Comparison of ENCODE assay signal across 10 cellular contexts in genomic region chr14:71150737-71151136, GRCh38.
"Had no signal": no experiment of that assay in that cellular context is flagged by ENCODE, and none has a peak within 500 bp of the region (broad histone marks: within the 10 kb centered on the region; RNA-seq: fewer than 3 reads in every experiment).

No MANE protein-coding gene starts in this region.

- DNase-seq: GM23248, H9, HCEC 1CT, HFFc6, KG1 had no signal

- H2AFZ ChIP-seq: GM23248 had no signal

- H3K27ac Mint-ChIP-seq: H9, HFFc6 had no signal

- H3K4me3 Mint-ChIP-seq: H9, HFFc6, IgD-negative memory B cell had no signal

- H3K27ac ChIP-seq: GM23248, HL-60 had no signal

- ATAC-seq: HepG2 had no signal

- H3K9ac ChIP-seq: GM23248 had no signal

- H3K4me3 ChIP-seq: GM23248 had no signal

- H3K4me1 Mint-ChIP-seq: IgD-negative memory B cell had no signal

- FAIRE-seq: H1, H54, HepG2 had no signal
